In the genomic region with DNA sequence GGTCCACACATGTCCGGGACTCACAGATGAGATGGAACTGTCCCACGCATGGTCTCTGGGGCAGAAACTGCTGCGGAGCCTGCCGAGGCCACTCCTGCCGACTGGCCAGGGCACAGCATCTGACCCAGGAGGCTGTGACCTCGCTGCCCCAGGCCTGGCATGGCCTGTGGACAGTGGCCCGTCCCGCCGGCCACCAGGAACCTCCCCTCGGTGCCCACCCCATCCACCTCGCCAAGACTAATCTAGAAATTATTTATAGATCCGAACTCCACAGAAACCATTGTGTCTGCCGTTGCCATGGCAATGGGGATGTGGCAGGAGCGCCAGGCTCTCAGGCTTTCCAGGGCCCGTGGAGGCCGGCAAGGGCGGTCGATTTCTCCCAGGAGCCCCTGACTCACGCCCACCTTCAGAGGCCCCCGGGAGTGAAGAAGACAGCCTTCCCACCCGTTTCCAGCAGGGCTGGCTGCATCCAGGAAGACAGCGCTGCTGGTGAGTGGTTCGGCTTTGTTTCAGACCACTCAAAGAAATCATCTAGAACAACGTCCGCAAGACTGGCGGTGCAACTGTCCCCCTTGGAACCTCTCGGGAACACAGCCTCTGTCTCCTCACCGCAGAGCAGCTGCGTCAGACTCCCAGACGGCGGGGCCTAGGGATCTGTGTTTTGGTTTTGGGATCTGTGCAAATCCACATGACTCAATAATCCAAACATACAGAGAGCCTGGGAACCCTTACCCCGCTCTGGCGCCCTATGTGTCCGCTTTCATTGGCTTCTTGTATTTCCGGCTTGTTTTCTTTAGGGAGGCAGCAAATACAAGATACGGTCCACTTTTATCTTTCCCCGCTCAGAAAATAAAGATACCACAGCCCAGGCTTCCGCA, we compare ENCODE assay signal across 9 cellular contexts. TPM values are rescaled to one million over a fixed set of nuclear protein-coding genes. Genes with fewer than 3 reads are reported as not detected.
DNase-seq lines count a peak whose midpoint lies in the region; ATAC-seq and TF ChIP-seq lines count a peak whose summit lies in the region.
"Had no signal": no experiment of that assay in that cellular context is flagged by ENCODE, and none has a peak within 500 bp of the region (broad histone marks: within the 10 kb centered on the region; RNA-seq: fewer than 3 reads in every experiment).

No MANE protein-coding gene starts in this region.

- H3K4me1 Mint-ChIP-seq in nephron (peaks cover 14% of the 10 kb centered on the region), type B pancreatic cell (ENCODE audit: unreplicated experiment) (peaks cover 18% of the 10 kb centered on the region)

- no peak overlapping the region for H3K4me3 Mint-ChIP-seq in nephron
- H3K4me3 Mint-ChIP-seq in type B pancreatic cell: no peak overlapping the region

- no peak for TF ChIP-seq CTCF in nephron (IDR thresholded peaks at IDR 0.05; ENCODE audit: unreplicated experiment in 3 of 3)
- no peak for TF ChIP-seq CTCF in type B pancreatic cell (conservative IDR thresholded peaks at IDR 0.05)

- H3K27me3 Mint-ChIP-seq in nephron (ENCODE audit: low read depth): peaks cover 39% of the 10 kb centered on the region
- peaks cover 25% of the 10 kb centered on the region for H3K27me3 Mint-ChIP-seq in type B pancreatic cell

- H3K27ac Mint-ChIP-seq in nephron (peak overlapping the region; percentile 55 to 72 (median 66)), type B pancreatic cell (no peak overlapping the region)

- ATAC-seq in esophagus mucosa (peak; percentile 33), GM18511 (IDR thresholded peaks at IDR 0.05; ENCODE audit: unreplicated experiment) (no peak), GM21576 (IDR thresholded peaks at IDR 0.05; ENCODE audit: unreplicated experiment) (no peak)

- H3K9me3 Mint-ChIP-seq in nephron (peaks cover 15% of the 10 kb centered on the region), type B pancreatic cell (peaks cover 2% of the 10 kb centered on the region)

- H3K36me3 Mint-ChIP-seq in nephron (ENCODE audit: low read depth) (no peaks in the 10 kb centered on the region), type B pancreatic cell (no peaks in the 10 kb centered on the region)

- DNase-seq in AG08395 (ENCODE audit: low spot score): peak; percentile 91
- DNase-seq in NCI-H2107 (lab: John Stamatoyannopoulos, UW): peak; percentile 64
- DNase-seq in type B pancreatic cell (ENCODE audit: extremely low spot score, unreplicated experiment): no peak
- no peak for DNase-seq in NCI-H526 treated with DMSO at 0.1 percent for 48 hours (lab: John Stamatoyannopoulos, UW)
- DNase-seq: Calu3 had no signal

RNA-seq across cellular contexts. Expression of gene ZCCHC14, which starts 48.4 kb away (rescaled TPM):
- 11.4 TPM for total RNA-seq in esophagus mucosa
- 23.5 and 32.3 TPM in 2 replicates for total RNA-seq in type B pancreatic cell (ENCODE audit: low replicate concordance)

Comparison
In these comparisons a context has a peak if more than half of its experiments do, and no peak if none do; other contexts are left out.
1. DNase-seq: peak in AG08395 (single experiment) and NCI-H2107 (single experiment); none in type B pancreatic cell (single experiment) and NCI-H526 treated with DMSO at 0.1 percent for 48 hours (single experiment).